In the genomic region with DNA sequence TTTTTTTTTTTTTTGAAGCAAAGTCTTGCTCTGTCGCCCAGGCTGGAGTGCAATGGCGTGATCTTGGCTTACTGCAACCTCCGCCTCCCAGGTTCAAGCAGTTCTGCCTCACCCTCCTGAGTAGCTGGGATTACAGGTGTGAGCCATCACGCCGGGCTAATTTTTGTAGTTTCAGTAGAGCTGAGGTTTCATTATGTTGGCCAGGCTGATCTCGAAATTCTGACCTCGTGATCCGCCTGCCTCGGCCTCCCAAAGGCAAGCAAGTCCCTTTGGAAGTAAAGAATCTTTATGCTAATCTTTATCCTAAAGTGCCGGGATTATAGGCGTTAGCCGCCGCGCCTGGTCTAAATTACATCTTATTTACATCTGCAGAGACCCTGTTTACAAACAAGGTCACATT, we compare ENCODE assay signal across 8 cellular contexts. TPM values are rescaled to one million over a fixed set of nuclear protein-coding genes. Genes with fewer than 3 reads are reported as not detected.
A peak's percentile ranks its signal among the peaks of the same experiment; 100 is the strongest.
DNase-seq lines count a peak whose midpoint lies in the region; ATAC-seq and TF ChIP-seq lines count a peak whose summit lies in the region.

No MANE protein-coding gene starts in this region.

- peaks cover 23% of the 10 kb centered on the region for H3K27me3 Mint-ChIP-seq in activated naive CD4-positive, alpha-beta T cell treated with anti-CD3 and anti-CD28 coated beads, Interleukin-2, amount 10 ng/mL, durations not matched to agents 7 days and 5 days
- H3K27me3 Mint-ChIP-seq in activated B cell treated with CpG ODN at 0.5 μM for 24 hours, result peaks cover 6% of the 10 kb centered on the region

- H3K4me1 ChIP-seq in suprapubic skin, result peaks cover 42% of the 10 kb centered on the region

- H3K4me1 Mint-ChIP-seq in activated naive CD4-positive, alpha-beta T cell treated with anti-CD3 and anti-CD28 coated beads, Interleukin-2, amount 10 ng/mL, durations not matched to agents 7 days and 5 days, result peaks cover 40% of the 10 kb centered on the region
- H3K4me1 Mint-ChIP-seq in activated B cell treated with CpG ODN at 0.5 μM for 24 hours, result peaks cover 40% of the 10 kb centered on the region

- POLR2A ChIA-PET in activated B cell treated with CpG ODN at 0.5 μM for 24 hours (lab: Charles Lee), result interaction anchor here (0.6 to 1.0 kb wide), 4 partner anchors 31 to 893 kb away, joined by 3 to 6 read pairs (median 4); a partner anchor contains a TSS

- TF ChIP-seq CTCF in activated B cell treated with CpG ODN at 0.5 μM for 24 hours (IDR thresholded peaks at IDR 0.05), result no peak
- no peak for TF ChIP-seq CTCF in fibroblast of villous mesenchyme (IDR thresholded peaks at IDR 0.05; ENCODE audit: insufficient read depth, low read depth, low read length)
- TF ChIP-seq CTCF in suprapubic skin (IDR thresholded peaks at IDR 0.05), result no peak

- H3K4me3 Mint-ChIP-seq in activated naive CD4-positive, alpha-beta T cell treated with anti-CD3 and anti-CD28 coated beads, Interleukin-2, amount 10 ng/mL, durations not matched to agents 7 days and 5 days, result peak overlapping the region; percentile 95
- peak overlapping the region; percentile 98 for H3K4me3 Mint-ChIP-seq in activated B cell treated with CpG ODN at 0.5 μM for 24 hours

- H3K27ac Mint-ChIP-seq in activated naive CD4-positive, alpha-beta T cell treated with anti-CD3 and anti-CD28 coated beads, Interleukin-2, amount 10 ng/mL, durations not matched to agents 7 days and 5 days, result no peak overlapping the region
- H3K27ac Mint-ChIP-seq in activated B cell treated with CpG ODN at 0.5 μM for 24 hours, result no peak overlapping the region

- no peaks in the 10 kb centered on the region for H3K27me3 ChIP-seq in suprapubic skin

- peaks cover 24% of the 10 kb centered on the region for H3K36me3 Mint-ChIP-seq in activated naive CD4-positive, alpha-beta T cell treated with anti-CD3 and anti-CD28 coated beads, Interleukin-2, amount 10 ng/mL, durations not matched to agents 7 days and 5 days
- peaks cover 40% of the 10 kb centered on the region for H3K36me3 Mint-ChIP-seq in activated B cell treated with CpG ODN at 0.5 μM for 24 hours (ENCODE audit: low read depth)

- ATAC-seq in activated B cell treated with CpG ODN at 0.5 μM for 24 hours (ENCODE audit: low read depth), result no peak
- ATAC-seq in HG03571 (IDR thresholded peaks at IDR 0.05; ENCODE audit: unreplicated experiment), result no peak

- no peaks in the 10 kb centered on the region for H3K9me3 Mint-ChIP-seq in activated naive CD4-positive, alpha-beta T cell treated with anti-CD3 and anti-CD28 coated beads, Interleukin-2, amount 10 ng/mL, durations not matched to agents 7 days and 5 days
- H3K9me3 Mint-ChIP-seq in activated B cell treated with CpG ODN at 0.5 μM for 24 hours, result no peaks in the 10 kb centered on the region

- TF ChIP-seq POLR2A in suprapubic skin (IDR thresholded peaks at IDR 0.05), result no peak

- CTCF ChIA-PET in activated naive CD4-positive, alpha-beta T cell treated with anti-CD3 and anti-CD28 coated beads, Interleukin-2, amount 10 ng/mL, durations not matched to agents 7 days and 5 days (lab: Charles Lee), result interaction anchor here (0.6 to 4.7 kb wide), 2 partner anchors 10 to 705 kb away, joined by 4 to 17 read pairs; no protein-coding TSS in a partner anchor
- CTCF ChIA-PET in activated B cell treated with CpG ODN at 0.5 μM for 24 hours (lab: Charles Lee), result interaction anchor here (1.0 to 1.1 kb wide), 2 partner anchors 9 to 270 kb away, joined by 4 read pairs; no protein-coding TSS in a partner anchor

- peak overlapping the region; percentile 18 for H3K4me3 ChIP-seq in fibroblast of villous mesenchyme (ENCODE audit: low read depth, low read length)
- H3K4me3 ChIP-seq in suprapubic skin, result peak overlapping the region; percentile 96

- no peaks in the 10 kb centered on the region for H3K9me3 ChIP-seq in suprapubic skin

- intact Hi-C loops in activated B cell treated with CpG ODN at 0.5 μM for 24 hours (cut with micrococcal nuclease) (no loop called here), head of caudate nucleus (cut with DNase I) (no loop called here)

- no peak overlapping the region for H3K27ac ChIP-seq in suprapubic skin

- peaks cover 10% of the 10 kb centered on the region for H3K36me3 ChIP-seq in suprapubic skin

- WGBS in suprapubic skin, result 74% methylated on average over 14 of the region's 14 CpGs

- DNase-seq in activated naive CD4-positive, alpha-beta T cell treated with anti-CD3 and anti-CD28 coated beads, Interleukin-2, amount 10 ng/mL, durations not matched to agents 7 days and 5 days, result no peak
- DNase-seq in activated naive CD4-positive, alpha-beta T cell treated with Interleukin-2 at 50 U/mL for 16 hours, result no peak
- no peak for DNase-seq in activated B cell treated with CpG ODN at 0.5 μM for 24 hours
- no peak for DNase-seq in fibroblast of villous mesenchyme (ENCODE audit: low read depth)
- DNase-seq in suprapubic skin (ENCODE audit: low spot score in 2 of 2), result peak in 1 of 2 donors; percentile 49
- DNase-seq in NCI-H748 (lab: John Stamatoyannopoulos, UW; ENCODE audit: unreplicated experiment), result no peak
- DNase-seq in head of caudate nucleus, result no peak

- no peak for TF ChIP-seq EP300 in suprapubic skin (IDR thresholded peaks at IDR 0.05)

RNA-seq across cellular contexts. Expression of a gene that starts 1.5 kb away (rescaled TPM):
- total RNA-seq in activated B cell treated with CpG ODN at 0.5 μM for 24 hours (28.7 and 29.9 TPM in 2 replicates), fibroblast of villous mesenchyme (19.9 and 29.0 TPM in 2 replicates), suprapubic skin (10 to 100 TPM; 11.4 to 32.6 (median 21.1) TPM)

RNA-seq across cellular contexts. Expression of a gene that starts 32.8 kb away (rescaled TPM):
- total RNA-seq in activated B cell treated with CpG ODN at 0.5 μM for 24 hours (not detected in 2 replicates), fibroblast of villous mesenchyme (4.8 and 5.2 TPM in 2 replicates), suprapubic skin (10 to 100 TPM in 3 of 4 donors, 1 to 10 TPM in 1; 9.2 to 19.3 (median 13.2) TPM)
